ENCODE assay signal across 23 cellular contexts in the genomic region with DNA sequence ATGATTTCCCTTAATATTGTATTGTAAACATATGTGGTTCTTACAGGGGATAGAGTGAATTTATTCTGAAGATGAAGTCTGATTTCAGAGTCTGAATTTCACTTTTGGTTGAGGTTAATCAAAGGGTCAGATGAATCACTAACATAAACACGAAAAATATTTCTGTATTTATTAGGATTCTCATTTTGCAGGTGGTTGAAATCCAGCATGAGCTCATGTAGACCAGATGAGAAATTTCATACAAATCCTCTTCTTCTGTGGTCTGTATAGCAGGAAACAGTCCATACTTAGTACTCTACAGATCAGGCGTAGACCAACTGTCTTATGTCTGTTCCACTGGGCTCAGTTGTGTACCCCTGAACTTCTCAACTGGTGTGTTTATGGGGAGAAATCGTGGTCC.
A peak's percentile ranks its signal among the peaks of the same experiment; 100 is the strongest.
DNase-seq lines count a peak whose midpoint lies in the region; ATAC-seq and TF ChIP-seq lines count a peak whose summit lies in the region.
"Had no signal": no experiment of that assay in that cellular context is flagged by ENCODE, and none has a peak within 500 bp of the region (broad histone marks: within the 10 kb centered on the region; RNA-seq: fewer than 3 reads in every experiment).

No MANE protein-coding gene starts in this region.

- DNase-seq in HCEC 1CT (peak; percentile 61), RWPE2 (ENCODE audit: low spot score) (no peak), fibroblast of mammary gland (ENCODE audit: low read depth) (peak; percentile 43), Peyer's patch (no peak), DMS53 (lab: John Stamatoyannopoulos, UW) (no peak)
- DNase-seq in activated naive CD4-positive, alpha-beta T cell treated with anti-CD3 and anti-CD28 coated beads for 36 hours: no peak
- DNase-seq: activated CD8-positive, alpha-beta T cell treated with anti-CD3 and anti-CD28 coated beads, Interleukin-2, amount 10 ng/mL, durations not matched to agents 7 days and 5 days; activated gamma-delta T cell treated with Interleukin-2 at 50 U/mL for 16 hours; amniotic stem cell; CD4-positive, alpha-beta memory T cell; DMS 273 treated with DMSO at 0.1 percent for 48 hours; immature natural killer cell; KBM-7; NCI-H1694; NCI-H2171; RPMI8226; SK-N-SH; T-helper 17 cell had no signal

- H3K9me3 Mint-ChIP-seq in activated naive CD4-positive, alpha-beta T cell treated with anti-CD3 and anti-CD28 coated beads for 36 hours: no peaks in the 10 kb centered on the region
- H3K9me3 Mint-ChIP-seq: CD4-positive, alpha-beta memory T cell; immature natural killer cell; type B pancreatic cell had no signal

- H3K36me3 ChIP-seq in RWPE2 (ENCODE audit: low read depth): peaks cover 7% of the 10 kb centered on the region; the same call in 1 of the 2 replicates
- no peaks in the 10 kb centered on the region for H3K36me3 ChIP-seq in skeletal muscle satellite cell (ENCODE audit: insufficient read depth, low read length)
- no peaks in the 10 kb centered on the region for H3K36me3 ChIP-seq in Peyer's patch
- H3K36me3 ChIP-seq: cardiac muscle cell had no signal

- no peak for TF ChIP-seq POLR2A in GM18505 (IDR thresholded peaks at IDR 0.05; ENCODE audit: borderline replicate concordance, extremely low read depth, insufficient read depth, insufficient read length)
- no peak for TF ChIP-seq POLR2A in Peyer's patch (IDR thresholded peaks at IDR 0.05)

- CTCF ChIA-PET in activated naive CD4-positive, alpha-beta T cell treated with anti-CD3 and anti-CD28 coated beads for 36 hours (lab: Charles Lee): no interaction called here

- H3K4me3 Mint-ChIP-seq in activated naive CD4-positive, alpha-beta T cell treated with anti-CD3 and anti-CD28 coated beads for 36 hours: no peak overlapping the region
- H3K4me3 Mint-ChIP-seq: activated CD8-positive, alpha-beta T cell treated with anti-CD3 and anti-CD28 coated beads, Interleukin-2, amount 10 ng/mL, durations not matched to agents 7 days and 5 days; CD4-positive, alpha-beta memory T cell; immature natural killer cell; T-helper 17 cell; type B pancreatic cell had no signal

- H3K27me3 ChIP-seq in RWPE2 (ENCODE audit: insufficient read depth, poor library complexity, severe bottlenecking): no peaks in the 10 kb centered on the region
- no peaks in the 10 kb centered on the region for H3K27me3 ChIP-seq in skeletal muscle satellite cell (ENCODE audit: control insufficient read depth, insufficient read depth, low read length)
- H3K27me3 ChIP-seq in Peyer's patch: no peaks in the 10 kb centered on the region
- H3K27me3 ChIP-seq: cardiac muscle cell had no signal

- peak overlapping the region; percentile 3 for H3K9ac ChIP-seq in skeletal muscle satellite cell (ENCODE audit: low read depth, low read length)
- H3K9ac ChIP-seq: SK-N-SH had no signal

- 0 out of 3 replicates have a peak, but pooled peaks have one; percentile 15 for ATAC-seq in RWPE2 (ENCODE audit: low read depth)
- no peak for ATAC-seq in GM18505 (IDR thresholded peaks at IDR 0.05; ENCODE audit: unreplicated experiment)
- ATAC-seq: activated CD8-positive, alpha-beta T cell treated with anti-CD3 and anti-CD28 coated beads, Interleukin-2, amount 10 ng/mL, durations not matched to agents 7 days and 5 days; T-helper 17 cell had no signal

- H3K4me1 ChIP-seq in RWPE2 (ENCODE audit: insufficient read depth, poor library complexity, severe bottlenecking) (peaks cover 38% of the 10 kb centered on the region), skeletal muscle satellite cell (ENCODE audit: control insufficient read depth, insufficient read depth, low read length) (peaks cover 30% of the 10 kb centered on the region), Peyer's patch (no peaks in the 10 kb centered on the region)

- intact Hi-C loops in activated naive CD4-positive, alpha-beta T cell treated with anti-CD3 and anti-CD28 coated beads for 36 hours (cut with micrococcal nuclease): no loop called here

- H3K27ac ChIP-seq in RWPE2 (ENCODE audit: poor library complexity, severe bottlenecking) (peak overlapping the region; percentile 51), Peyer's patch (no peak overlapping the region)
- H3K27ac ChIP-seq: cardiac muscle cell had no signal

- TF ChIP-seq CTCF in RWPE2 (IDR thresholded peaks at IDR 0.05; ENCODE audit: poor library complexity, severe bottlenecking): no peak
- no peak for TF ChIP-seq CTCF in fibroblast of mammary gland (conservative IDR thresholded peaks at IDR 0.05; ENCODE audit: control insufficient read depth, insufficient read depth, low read depth, low read length)
- no peak for TF ChIP-seq CTCF in Peyer's patch (IDR thresholded peaks at IDR 0.05)

- no peaks in the 10 kb centered on the region for H3K4me1 Mint-ChIP-seq in activated naive CD4-positive, alpha-beta T cell treated with anti-CD3 and anti-CD28 coated beads for 36 hours (ENCODE audit: low read depth)
- H3K4me1 Mint-ChIP-seq: immature natural killer cell had no signal

- peaks cover 3% of the 10 kb centered on the region for H3K36me3 Mint-ChIP-seq in activated naive CD4-positive, alpha-beta T cell treated with anti-CD3 and anti-CD28 coated beads for 36 hours (ENCODE audit: low read depth)

- H3K9me3 ChIP-seq in RWPE2 (ENCODE audit: severe bottlenecking) (no peaks in the 10 kb centered on the region), skeletal muscle satellite cell (replicated peaks; ENCODE audit: low read length) (no peaks in the 10 kb centered on the region), Peyer's patch (no peaks in the 10 kb centered on the region)
- H3K9me3 ChIP-seq: SK-N-SH had no signal

- no peaks in the 10 kb centered on the region for H3K27me3 Mint-ChIP-seq in activated naive CD4-positive, alpha-beta T cell treated with anti-CD3 and anti-CD28 coated beads for 36 hours (ENCODE audit: low read depth)
- H3K27me3 Mint-ChIP-seq: CD4-positive, alpha-beta memory T cell; progenitor cell of endocrine pancreas; T-helper 17 cell; type B pancreatic cell had no signal

- H3K27ac Mint-ChIP-seq in activated naive CD4-positive, alpha-beta T cell treated with anti-CD3 and anti-CD28 coated beads for 36 hours: no peak overlapping the region
- H3K27ac Mint-ChIP-seq: activated CD8-positive, alpha-beta T cell treated with anti-CD3 and anti-CD28 coated beads, Interleukin-2, amount 10 ng/mL, durations not matched to agents 7 days and 5 days; immature natural killer cell; progenitor cell of endocrine pancreas; T-helper 17 cell; type B pancreatic cell had no signal

- H3K4me3 ChIP-seq in RWPE2 (ENCODE audit: severe bottlenecking) (no peak overlapping the region), fibroblast of mammary gland (ENCODE audit: control insufficient read depth, low read depth, low read length) (no peak overlapping the region), skeletal muscle satellite cell (ENCODE audit: low read length) (no peak overlapping the region), Peyer's patch (no peak overlapping the region)
- H3K4me3 ChIP-seq: cardiac muscle cell had no signal

- H3K4me2 ChIP-seq in skeletal muscle satellite cell (ENCODE audit: low read length): peak overlapping the region; percentile 23
- H3K4me2 ChIP-seq: SK-N-SH had no signal

Comparison
In these comparisons a context has a peak if more than half of its experiments do, and no peak if none do; other contexts are left out.
1. DNase-seq: peak in HCEC 1CT (single experiment) and fibroblast of mammary gland (single experiment); none in RWPE2 (single experiment), Peyer's patch (0 of 3), DMS53 (single experiment) and activated naive CD4-positive, alpha-beta T cell treated with anti-CD3 and anti-CD28 coated beads for 36 hours (single experiment).